8 cellular contexts compared by ENCODE assay signal in genomic region chr5:32585446-32586250, GRCh38. TPM values are rescaled to one million over a fixed set of nuclear protein-coding genes. Genes with fewer than 3 reads are reported as not detected.
A peak's percentile ranks its signal among the peaks of the same experiment; 100 is the strongest.
DNase-seq lines count a peak whose midpoint lies in the region; ATAC-seq and TF ChIP-seq lines count a peak whose summit lies in the region.

Gene SUB1 (plus strand): TSS chr5:32585557. CDS start chr5:32588513, 2,956 bp downstream.

- no peak for TF ChIP-seq CTCF in activated B cell treated with CpG ODN at 0.5 μM for 24 hours (IDR thresholded peaks at IDR 0.05)

- DNase-seq in AG08396 (ENCODE audit: low spot score) (peak; percentile 96), NCI-H345 (lab: John Stamatoyannopoulos, UW) (peak; percentile 94), activated B cell treated with CpG ODN at 0.5 μM for 24 hours (peak; percentile 88), caudate nucleus (lab: John Stamatoyannopoulos, UW) (peak; percentile 46 to 96 (median 89)), iris pigment epithelial cell (ENCODE audit: low read depth) (peak; percentile 92)
- DNase-seq in stimulated activated CD4-positive, alpha-beta T cell treated with anti-CD3 and anti-CD28 coated beads, Interleukin-12 subunit alpha, Interleukin-12 subunit beta, amount 100 ng/mL, for 4 hours: peak; percentile 92

- ATAC-seq in GM19023 (IDR thresholded peaks at IDR 0.05; ENCODE audit: unreplicated experiment): peak; percentile 61
- peak; percentile 54 for ATAC-seq in HG03280 (IDR thresholded peaks at IDR 0.05; ENCODE audit: unreplicated experiment)
- peak; percentile 60 for ATAC-seq in activated B cell treated with CpG ODN at 0.5 μM for 24 hours (ENCODE audit: low read depth)

- intact Hi-C loops in activated B cell treated with CpG ODN at 0.5 μM for 24 hours (cut with micrococcal nuclease): loop anchor here (1.0 to 5.0 kb wide), 9 partner anchors 47 to 1422 kb away; partner anchors contain the start of genes AMACR, C5orf22, DROSHA and GOLPH3

- H3K27ac Mint-ChIP-seq in activated B cell treated with CpG ODN at 0.5 μM for 24 hours: peak within 1 kb of the TSS; percentile 95

- no peaks in the 10 kb centered on the region for H3K9me3 Mint-ChIP-seq in activated B cell treated with CpG ODN at 0.5 μM for 24 hours

- no peaks in the 10 kb centered on the region for H3K27me3 Mint-ChIP-seq in activated B cell treated with CpG ODN at 0.5 μM for 24 hours

- H3K4me3 Mint-ChIP-seq in activated B cell treated with CpG ODN at 0.5 μM for 24 hours: peak within 1 kb of the TSS; percentile 91

- CTCF ChIA-PET in activated B cell treated with CpG ODN at 0.5 μM for 24 hours (lab: Charles Lee): interaction anchor here (1.3 to 8.4 kb wide), 2 partner anchors 95 to 98 kb away, joined by 5 to 366 read pairs; no protein-coding TSS in a partner anchor

- peaks cover 85% of the 10 kb centered on the region for H3K4me1 Mint-ChIP-seq in activated B cell treated with CpG ODN at 0.5 μM for 24 hours

- POLR2A ChIA-PET in activated B cell treated with CpG ODN at 0.5 μM for 24 hours (lab: Charles Lee): interaction anchor here (0.9 to 4.9 kb wide), 7 partner anchors 10 to 143 kb away, joined by 3 to 44 read pairs (median 19); partner anchors contain the start of gene ZFR

- peak within 1 kb of the TSS; percentile 94 for H3K27ac ChIP-seq in caudate nucleus (ENCODE audit: low read depth, low read length)

- peaks cover 26% of the 10 kb centered on the region for H3K36me3 Mint-ChIP-seq in activated B cell treated with CpG ODN at 0.5 μM for 24 hours (ENCODE audit: low read depth)

RNA-seq across cellular contexts. Expression of gene SUB1, which starts in this region (rescaled TPM):
- total RNA-seq in activated B cell treated with CpG ODN at 0.5 μM for 24 hours: 213 and 237 TPM in 2 replicates

Comparison
In these comparisons a context has a peak if more than half of its experiments do, and no peak if none do; other contexts are left out.
1. Peak in every context shown above with its lines: DNase-seq, ATAC-seq and H3K27ac ChIP-seq.